In genomic region chr6:137541531-137541930, GRCh38 we compare ENCODE assay signal across 34 cellular contexts. TPM values are rescaled to one million over a fixed set of nuclear protein-coding genes. Genes with fewer than 3 reads are reported as not detected.
"Had no signal": no experiment of that assay in that cellular context is flagged by ENCODE, and none has a peak within 500 bp of the region (broad histone marks: within the 10 kb centered on the region; RNA-seq: fewer than 3 reads in every experiment).

No MANE protein-coding gene starts in this region.

- H3K4me1 ChIP-seq: adrenal gland, body of pancreas, breast epithelium had no signal

- H3K4me3 Mint-ChIP-seq: activated B cell treated with CpG ODN at 0.5 μM for 24 hours; activated CD4-positive, alpha-beta memory T cell treated with anti-CD3 and anti-CD28 coated beads for 36 hours; activated CD4-positive, alpha-beta T cell treated with anti-CD3 and anti-CD28 coated beads, Interleukin-2, amount 10 ng/mL, durations not matched to agents 24 days and 14 days; activated CD8-positive, alpha-beta T cell treated with anti-CD3 and anti-CD28 coated beads for 36 hours; activated naive CD4-positive, alpha-beta T cell treated with anti-CD3 and anti-CD28 coated beads for 36 hours; activated naive CD8-positive, alpha-beta T cell treated with anti-CD3 and anti-CD28 coated beads for 36 hours; activated T-cell treated with anti-CD3 and anti-CD28 coated beads, Interleukin-2, amount 50 U/mL, for 4 hours; activated T-cell treated with anti-CD3 and anti-CD28 coated beads, Interleukin-2, amount 50 U/mL, for 72 hours; activated T-helper 1 cell treated with anti-CD3 and anti-CD28 coated beads, Interleukin-12 subunit alpha, Interleukin-12 subunit beta, Interleukin-2, Interleukin-4 antibody, amounts not matched to agents 30 ng/mL and 10 ng/mL and 1 ng/mL, durations not matched to agents 14 hours and 24 hours and 36 hours; activated T-helper 17 cell treated with anti-CD3 and anti-CD28 coated beads, Interleukin-2, amount 50 U/mL, for 72 hours; T-helper 1 cell treated with Interleukin-12 subunit alpha and Interleukin-12 subunit beta and Interleukin-4 antibody, amounts not matched to agents 30 μg/mL and 1 μg/mL, for 36 hours; T-helper 2 cell treated with Interferon-gamma antibody and Interleukin-4, amounts not matched to agents 5 μg/mL and 100 μg/mL, for 36 hours had no signal

- H3K27me3 Mint-ChIP-seq: activated CD4-positive, alpha-beta memory T cell treated with anti-CD3 and anti-CD28 coated beads for 36 hours; activated naive CD8-positive, alpha-beta T cell treated with anti-CD3 and anti-CD28 coated beads for 36 hours had no signal

- H3K36me3 Mint-ChIP-seq: activated CD4-positive, alpha-beta memory T cell treated with anti-CD3 and anti-CD28 coated beads for 36 hours; activated naive CD4-positive, alpha-beta T cell treated with anti-CD3 and anti-CD28 coated beads, Interleukin-2, amount 50 U/mL, for 72 hours; activated naive CD8-positive, alpha-beta T cell treated with anti-CD3 and anti-CD28 coated beads for 36 hours had no signal

- H3K27me3 ChIP-seq: body of pancreas, brain microvascular endothelial cell, breast epithelium had no signal

- H3K36me3 ChIP-seq: adrenal gland, brain microvascular endothelial cell, breast epithelium had no signal

- H3K27ac ChIP-seq: adrenal gland, body of pancreas, brain microvascular endothelial cell, breast epithelium had no signal

- ATAC-seq: activated CD8-positive, alpha-beta T cell treated with anti-CD3 and anti-CD28 coated beads for 36 hours; activated naive CD4-positive, alpha-beta T cell treated with anti-CD3 and anti-CD28 coated beads, Interleukin-2, amount 50 U/mL, for 72 hours; activated T-cell treated with anti-CD3 and anti-CD28 coated beads, Interleukin-2, amount 50 U/mL, for 4 hours; activated T-cell treated with anti-CD3 and anti-CD28 coated beads, Interleukin-2, amount 50 U/mL, for 72 hours; activated T-helper 17 cell treated with anti-CD3 and anti-CD28 coated beads, Interleukin-2, amount 50 U/mL, for 72 hours; body of pancreas had no signal

- H3K27ac Mint-ChIP-seq: activated B cell treated with CpG ODN at 0.5 μM for 24 hours; activated CD4-positive, alpha-beta memory T cell treated with anti-CD3 and anti-CD28 coated beads for 36 hours; activated CD4-positive, alpha-beta T cell treated with anti-CD3 and anti-CD28 coated beads, Interleukin-2, amount 10 ng/mL, durations not matched to agents 24 days and 14 days; activated CD8-positive, alpha-beta T cell treated with anti-CD3 and anti-CD28 coated beads for 36 hours; activated naive CD4-positive, alpha-beta T cell treated with anti-CD3 and anti-CD28 coated beads for 36 hours; activated naive CD4-positive, alpha-beta T cell treated with anti-CD3 and anti-CD28 coated beads, Interleukin-2, amount 50 U/mL, for 72 hours; activated naive CD8-positive, alpha-beta T cell treated with anti-CD3 and anti-CD28 coated beads for 36 hours; activated T-cell treated with anti-CD3 and anti-CD28 coated beads, Interleukin-2, amount 50 U/mL, for 72 hours; activated T-helper 1 cell treated with anti-CD3 and anti-CD28 coated beads, Interleukin-12 subunit alpha, Interleukin-12 subunit beta, Interleukin-2, Interleukin-4 antibody, amounts not matched to agents 30 ng/mL and 10 ng/mL and 1 ng/mL, durations not matched to agents 14 hours and 24 hours and 36 hours; activated T-helper 17 cell treated with anti-CD3 and anti-CD28 coated beads, Interleukin-2, amount 50 U/mL, for 72 hours; T-helper 1 cell treated with Interleukin-12 subunit alpha and Interleukin-12 subunit beta and Interleukin-4 antibody, amounts not matched to agents 30 μg/mL and 1 μg/mL, for 36 hours; T-helper 2 cell treated with Interferon-gamma antibody and Interleukin-4, amounts not matched to agents 5 μg/mL and 100 μg/mL, for 36 hours had no signal

- H3K9me3 ChIP-seq: adrenal gland, body of pancreas, breast epithelium had no signal

- H3K4me3 ChIP-seq: adrenal gland, body of pancreas, breast epithelium had no signal

- H3K9me3 Mint-ChIP-seq: activated B cell treated with CpG ODN at 0.5 μM for 24 hours; activated CD4-positive, alpha-beta memory T cell treated with anti-CD3 and anti-CD28 coated beads for 36 hours; activated CD8-positive, alpha-beta T cell treated with anti-CD3 and anti-CD28 coated beads for 36 hours; activated naive CD4-positive, alpha-beta T cell treated with anti-CD3 and anti-CD28 coated beads for 36 hours; activated T-cell treated with anti-CD3 and anti-CD28 coated beads, Interleukin-2, amount 50 U/mL, for 4 hours; T-helper 2 cell treated with Interferon-gamma antibody and Interleukin-4, amounts not matched to agents 5 μg/mL and 100 μg/mL, for 36 hours had no signal

- DNase-seq: activated B cell treated with CpG ODN at 0.5 μM for 24 hours; activated CD4-positive, alpha-beta memory T cell treated with anti-CD3 and anti-CD28 coated beads for 36 hours; activated CD4-positive, alpha-beta T cell treated with anti-CD3 and anti-CD28 coated beads for 4 hours; activated CD4-positive, alpha-beta T cell treated with anti-CD3 and anti-CD28 coated beads, Interleukin-2, amount 10 ng/mL, durations not matched to agents 24 days and 14 days; activated CD4-positive, alpha-beta T cell treated with anti-CD3 and anti-CD28 coated beads, Interleukin-2, amount 50 U/mL, for 1 hour; activated CD4-positive, alpha-beta T cell treated with anti-CD3 and anti-CD28 coated beads, Interleukin-2, amount 50 U/mL, for 4 hours; activated CD4-positive, CD25-positive, alpha-beta regulatory T cell treated with anti-CD3 and anti-CD28 coated beads, Interleukin-2, amount 50 U/mL, for 72 hours; activated CD8-positive, alpha-beta memory T cell treated with anti-CD3 and anti-CD28 coated beads, Interleukin-2, amount 50 U/mL, for 4 hours; activated CD8-positive, alpha-beta T cell treated with anti-CD3 and anti-CD28 coated beads for 36 hours; activated effector memory CD4-positive, alpha-beta T cell treated with anti-CD3 and anti-CD28 coated beads, Interleukin-2, amount 50 U/mL, for 16 hours; activated gamma-delta T cell treated with Interleukin-2 at 50 U/mL for 16 hours; activated naive CD4-positive, alpha-beta T cell; activated naive CD4-positive, alpha-beta T cell treated with anti-CD3 and anti-CD28 coated beads for 36 hours; activated naive CD4-positive, alpha-beta T cell treated with anti-CD3 and anti-CD28 coated beads, Interleukin-2, amount 50 U/mL, for 16 hours; activated naive CD8-positive, alpha-beta T cell treated with anti-CD3 and anti-CD28 coated beads for 36 hours; activated T-cell treated with anti-CD3 and anti-CD28 coated beads for 4 hours; activated T-cell treated with anti-CD3 and anti-CD28 coated beads, Interleukin-2, amount 50 U/mL, for 1 hour; activated T-cell treated with anti-CD3 and anti-CD28 coated beads, Interleukin-2, amount 50 U/mL, for 4 hours; activated T-cell treated with anti-CD3 and anti-CD28 coated beads, Interleukin-2, amount 50 U/mL, for 72 hours; adrenal gland; amniotic stem cell; aorta; body of pancreas; brain microvascular endothelial cell; central memory CD4-positive, alpha-beta T cell; T-helper 2 cell; T-helper 9 cell had no signal

- H3K4me1 Mint-ChIP-seq: activated B cell treated with CpG ODN at 0.5 μM for 24 hours had no signal

RNA-seq across cellular contexts. Expression of gene OLIG3, which starts 47.3 kb away (rescaled TPM):
- total RNA-seq: activated B cell treated with CpG ODN at 0.5 μM for 24 hours; activated CD4-positive, alpha-beta T cell treated with anti-CD3 and anti-CD28 coated beads, Interleukin-2, amount 10 ng/mL, durations not matched to agents 24 days and 14 days; activated naive CD4-positive, alpha-beta T cell treated with anti-CD3 and anti-CD28 coated beads for 36 hours; activated T-cell treated with anti-CD3 and anti-CD28 coated beads, Interleukin-2, amount 50 U/mL, for 4 hours; activated T-helper 1 cell treated with anti-CD3 and anti-CD28 coated beads, Interleukin-12 subunit alpha, Interleukin-12 subunit beta, Interleukin-2, Interleukin-4 antibody, amounts not matched to agents 30 ng/mL and 10 ng/mL and 1 ng/mL, durations not matched to agents 14 hours and 24 hours and 36 hours; adrenal gland; aorta; body of pancreas; breast epithelium; cardiac septum had no signal
